In genomic region chr4:150006197-150006596, GRCh38 we compare ENCODE assay signal across 21 cellular contexts.
DNase-seq lines count a peak whose midpoint lies in the region; ATAC-seq and TF ChIP-seq lines count a peak whose summit lies in the region.
"Had no signal": no experiment of that assay in that cellular context is flagged by ENCODE, and none has a peak within 500 bp of the region (broad histone marks: within the 10 kb centered on the region; RNA-seq: fewer than 3 reads in every experiment).

No MANE protein-coding gene starts in this region.

- POLR2A ChIA-PET in Panc1 (lab: Charles Lee) = no interaction called here

- H2AFZ ChIP-seq in smooth muscle cell (ENCODE audit: low read depth) = no peak overlapping the region

- no peaks in the 10 kb centered on the region for H3K79me2 ChIP-seq in smooth muscle cell (ENCODE audit: low read depth)

- CTCF ChIA-PET in Panc1 (lab: Charles Lee) = no interaction called here

- no TSS peak for BruUV-seq in Panc1 (replicated peaks; lab: Mats Ljungman, UMichigan)

- intact Hi-C loops in Panc1 (cut with micrococcal nuclease; ENCODE audit: unreplicated experiment) = no loop called here

- H3K27me3 ChIP-seq in Panc1 (ENCODE audit: control insufficient read depth, insufficient read depth, low read length) (no peaks in the 10 kb centered on the region), smooth muscle cell (ENCODE audit: low read depth) (no peaks in the 10 kb centered on the region)
- H3K27me3 ChIP-seq: heart right ventricle had no signal

- TF ChIP-seq CTCF in Panc1 (IDR thresholded peaks at IDR 0.05) (no peak), fibroblast of mammary gland (conservative IDR thresholded peaks at IDR 0.05; ENCODE audit: control insufficient read depth, insufficient read depth, low read depth, low read length) (no peak), smooth muscle cell (IDR thresholded peaks at IDR 0.05; ENCODE audit: borderline replicate concordance, insufficient read depth, poor library complexity, severe bottlenecking) (no peak)

- H3K9me3 ChIP-seq in Panc1 (ENCODE audit: control insufficient read depth, insufficient read depth, low read depth, low read length) = no peaks in the 10 kb centered on the region
- H3K9me3 ChIP-seq in smooth muscle cell (replicated peaks; ENCODE audit: low read depth) = no peaks in the 10 kb centered on the region
- H3K9me3 ChIP-seq: heart right ventricle had no signal

- peaks cover 6% of the 10 kb centered on the region for H3K4me1 ChIP-seq in Panc1 (ENCODE audit: control insufficient read depth, insufficient read depth, low read length)
- H3K4me1 ChIP-seq in smooth muscle cell (ENCODE audit: low read depth) = peaks cover 32% of the 10 kb centered on the region

- ATAC-seq in Panc1 (no peak), HG02759 (IDR thresholded peaks at IDR 0.05; ENCODE audit: unreplicated experiment) (no peak), HG03378 (IDR thresholded peaks at IDR 0.05; ENCODE audit: unreplicated experiment) (no peak)
- ATAC-seq: activated CD4-positive, alpha-beta T cell treated with anti-CD3 and anti-CD28 coated beads for 36 hours; PC-3; stimulated activated naive B cell treated with anti-CD40 and anti-IgM and Interleukin-4, amounts not matched to agents 10 μg/mL and 1 μg/mL and 100 μg/mL, for 72 hours had no signal

- no peaks in the 10 kb centered on the region for H3K36me3 ChIP-seq in Panc1 (ENCODE audit: control insufficient read depth, insufficient read depth, low read length)
- H3K36me3 ChIP-seq in smooth muscle cell (ENCODE audit: low read depth) = no peaks in the 10 kb centered on the region
- H3K36me3 ChIP-seq: heart right ventricle had no signal

- DNase-seq in NCI-H146 (lab: John Stamatoyannopoulos, UW) = peak; percentile 1
- no peak for DNase-seq in NCI-H146 treated with DMSO at 0.1 percent for 48 hours (lab: John Stamatoyannopoulos, UW; ENCODE audit: unreplicated experiment)
- DNase-seq in Panc1 (ENCODE audit: low read depth, low spot score) = no peak
- DNase-seq in fibroblast of mammary gland (ENCODE audit: low read depth) = peak; percentile 36
- no peak for DNase-seq in smooth muscle cell (lab: John Stamatoyannopoulos, UW; ENCODE audit: unreplicated experiment)
- DNase-seq in kidney tubule cell (ENCODE audit: low spot score) = no peak
- DNase-seq: activated CD4-positive, alpha-beta T cell treated with anti-CD3 and anti-CD28 coated beads for 36 hours; activated CD8-positive, alpha-beta memory T cell treated with anti-CD3 and anti-CD28 coated beads, Interleukin-2, amount 50 U/mL, for 4 hours; activated gamma-delta T cell treated with Interleukin-2 at 50 U/mL for 16 hours; aorta; CD4-positive, CD25-positive, alpha-beta regulatory T cell; dermis blood vessel endothelial cell; heart right ventricle; kidney; naive B cell; NCI-H510A; PC-3; stimulated activated naive B cell treated with anti-CD40 and anti-IgM and Interleukin-4, amounts not matched to agents 10 μg/mL and 1 μg/mL and 100 μg/mL, for 72 hours had no signal

- 85% methylated on average over 2 of the region's 2 CpGs for WGBS in smooth muscle cell (ENCODE audit: low lambda C conversion rate)

- H3K27ac ChIP-seq in Panc1 (ENCODE audit: low read length) (0 out of 2 replicates have a peak overlapping the region, but pooled peaks have one; percentile 34), smooth muscle cell (ENCODE audit: low read depth) (peak overlapping the region; percentile 92)
- H3K27ac ChIP-seq: KMS-11 had no signal

- H3K9ac ChIP-seq in smooth muscle cell (ENCODE audit: low read depth) = no peak overlapping the region
- H3K9ac ChIP-seq: KMS-11 had no signal

- H3K4me3 ChIP-seq in Panc1 (ENCODE audit: low read depth in 2 of 2, low read length in 2 of 2) = no peak overlapping the region
- H3K4me3 ChIP-seq in fibroblast of mammary gland (ENCODE audit: control insufficient read depth, low read depth, low read length) = no peak overlapping the region
- H3K4me3 ChIP-seq in smooth muscle cell = no peak overlapping the region
- H3K4me3 ChIP-seq: heart right ventricle had no signal

- in situ Hi-C loops in Panc1 (cut with HindIII; ENCODE audit: low pct_unique_long_range_greater_than_20kb, low sequenced_read_pairs) = no loop called here

- peaks cover 12% of the 10 kb centered on the region for H3F3A ChIP-seq in smooth muscle cell (ENCODE audit: low read depth)

- no peaks in the 10 kb centered on the region for H4K20me1 ChIP-seq in smooth muscle cell (ENCODE audit: low read depth)

- no peak overlapping the region for H3K4me2 ChIP-seq in smooth muscle cell
- H3K4me2 ChIP-seq: KMS-11 had no signal

Comparison
In these comparisons a context has a peak if more than half of its experiments do, and no peak if none do; other contexts are left out.
1. DNase-seq: peak in NCI-H146 (single experiment) and fibroblast of mammary gland (single experiment); none in NCI-H146 treated with DMSO at 0.1 percent for 48 hours (single experiment), Panc1 (single experiment), smooth muscle cell (single experiment) and kidney tubule cell (single experiment).